ENCODE assay signal across 16 cellular contexts in the genomic region with DNA sequence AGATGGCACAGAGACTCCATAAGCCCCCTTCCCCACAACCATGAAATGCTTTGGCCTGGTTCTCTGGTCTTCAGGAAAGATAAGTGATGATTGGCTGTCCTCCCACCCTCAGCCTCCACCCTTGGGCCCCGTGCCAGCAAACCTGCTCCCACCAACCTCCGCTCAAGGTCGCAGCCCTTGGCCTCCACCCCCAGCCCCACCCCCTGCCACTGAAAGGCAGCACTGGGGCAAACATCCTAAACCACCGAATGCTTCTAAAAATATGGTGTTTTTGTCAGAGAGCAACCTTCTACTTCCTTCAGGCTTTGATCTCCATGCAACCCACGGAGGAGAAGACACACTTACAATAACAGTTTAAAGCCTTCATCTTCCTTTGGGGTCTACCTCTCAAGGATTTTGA. TPM values are rescaled to one million over a fixed set of nuclear protein-coding genes. Genes with fewer than 3 reads are reported as not detected.
A peak's percentile ranks its signal among the peaks of the same experiment; 100 is the strongest.
DNase-seq lines count a peak whose midpoint lies in the region; ATAC-seq, FAIRE-seq and TF ChIP-seq lines count a peak whose summit lies in the region.
"Had no signal": no experiment of that assay in that cellular context is flagged by ENCODE, and none has a peak within 500 bp of the region (broad histone marks: within the 10 kb centered on the region; RNA-seq: fewer than 3 reads in every experiment).

No MANE protein-coding gene starts in this region.

- WGBS in H1 (ENCODE audit: extremely low coverage in 1 of 2, insufficient coverage in 1 of 2, insufficient read length in 1 of 2, insufficient replicate concordance in 2 of 2, low coverage in 1 of 2, low lambda C conversion rate in 2 of 2, missing lambda C conversion rate in 1 of 2), 2 experiments = 83% methylated on average over 3 of the region's 5 CpGs; no CpG with 5 or more reads in 1 of the 2 experiments
- WGBS in upper lobe of left lung, 2 donors = 51 to 65% methylated on average over 5 of the region's 5 CpGs

- H3K27me3 ChIP-seq in BLaER1 = peaks cover 31% of the 10 kb centered on the region
- H3K27me3 ChIP-seq in CD8-positive, alpha-beta T cell (ENCODE audit: insufficient read depth, low read length) = no peaks in the 10 kb centered on the region
- no peaks in the 10 kb centered on the region for H3K27me3 ChIP-seq in H1 (replicated peaks in 1 of 4; ENCODE audit: control insufficient read depth in 3 of 4, extremely low read depth in 1 of 4, insufficient read depth in 3 of 4, low read length in 3 of 4)
- no peaks in the 10 kb centered on the region for H3K27me3 ChIP-seq in MM.1S (replicated peaks; ENCODE audit: insufficient read depth, low read length)
- H3K27me3 ChIP-seq in upper lobe of left lung = no peaks in the 10 kb centered on the region
- H3K27me3 ChIP-seq: colonic mucosa, esophagus muscularis mucosa, heart left ventricle had no signal

- H4K91ac ChIP-seq in H1 (replicated peaks; ENCODE audit: insufficient read length, low read length) = no peak overlapping the region

- H3K36me3 Mint-ChIP-seq in CD8-positive, alpha-beta T cell = peaks cover 7% of the 10 kb centered on the region

- H3K18ac ChIP-seq in H1 (ENCODE audit: extremely low read depth, low read length) = 0 out of 2 replicates have a peak overlapping the region, but pooled peaks have one; percentile 6

- H2AFZ ChIP-seq in H1 (ENCODE audit: low read length) (no peak overlapping the region), MM.1S (ENCODE audit: low read length) (no peak overlapping the region)

- H3K36me3 ChIP-seq in BLaER1 = no peaks in the 10 kb centered on the region
- no peaks in the 10 kb centered on the region for H3K36me3 ChIP-seq in CD8-positive, alpha-beta T cell (ENCODE audit: insufficient read depth, low read length)
- H3K36me3 ChIP-seq in H1 (ENCODE audit: control insufficient read depth in 2 of 4, insufficient read depth in 4 of 4, low read length in 3 of 4) = no peaks in the 10 kb centered on the region
- H3K36me3 ChIP-seq in MM.1S (replicated peaks; ENCODE audit: insufficient read depth, low read length) = no peaks in the 10 kb centered on the region
- H3K36me3 ChIP-seq in upper lobe of left lung = no peaks in the 10 kb centered on the region
- H3K36me3 ChIP-seq: colonic mucosa, esophagus muscularis mucosa, heart left ventricle, prostate gland had no signal

- no peak overlapping the region for H3K4ac ChIP-seq in H1 (replicated peaks; ENCODE audit: insufficient read length, low read depth, low read length)

- ATAC-seq in CD8-positive, alpha-beta T cell = peak; percentile 55
- ATAC-seq in GM19463 (IDR thresholded peaks at IDR 0.05; ENCODE audit: unreplicated experiment) (no peak), upper lobe of left lung (ENCODE audit: low FRiP score in 2 of 2) (no peak), HG02884 (IDR thresholded peaks at IDR 0.05; ENCODE audit: unreplicated experiment) (no peak)
- ATAC-seq: heart left ventricle, PC-3 had no signal

- peak overlapping the region; percentile 90 for H3K27ac Mint-ChIP-seq in CD8-positive, alpha-beta T cell

- H3K9ac ChIP-seq in BLaER1 (no peak overlapping the region), H1 (replicated peaks in 1 of 4; ENCODE audit: extremely low read depth in 1 of 4, low read depth in 3 of 4, low read length in 3 of 4) (no peak overlapping the region), MM.1S (ENCODE audit: low read length) (no peak overlapping the region)

- POLR2A ChIA-PET in CD8-positive, alpha-beta T cell (lab: Charles Lee) = interaction anchor here (0.7 to 1.6 kb wide), 6 partner anchors 18 to 136 kb away, joined by 3 to 4 read pairs (median 3); a partner anchor contains a TSS
- POLR2A ChIA-PET in H1 (lab: Charles Lee; ENCODE audit: partially characterized antibody) = no interaction called here

- no peak overlapping the region for H2BK120ac ChIP-seq in H1 (replicated peaks; ENCODE audit: low read depth, low read length)

- no peaks in the 10 kb centered on the region for H3F3A ChIP-seq in MM.1S (ENCODE audit: insufficient read depth, low read length)

- H3K23ac ChIP-seq in H1 (ENCODE audit: insufficient read length) = no peak overlapping the region

- no peak overlapping the region for H2AK5ac ChIP-seq in H1 (ENCODE audit: low read depth, low read length)

- H2BK5ac ChIP-seq in H1 (ENCODE audit: low read depth, low read length) = no peak overlapping the region

- CTCF ChIA-PET in CD8-positive, alpha-beta T cell (lab: Charles Lee) = interaction anchor here (0.7 to 4.0 kb wide), 4 partner anchors 13 to 50 kb away, joined by 3 to 24 read pairs (median 11); no protein-coding TSS in a partner anchor
- CTCF ChIA-PET in H1 (lab: Charles Lee; ENCODE audit: partially characterized antibody) = interaction anchor here (1.5 to 3.3 kb wide), 4 partner anchors 12 to 50 kb away, joined by 3 to 18 read pairs (median 6); no protein-coding TSS in a partner anchor

- peak; percentile 37 to 92 (median 83) for DNase-seq in CD8-positive, alpha-beta T cell
- peak; percentile 68 for DNase-seq in activated CD4-positive, alpha-beta T cell treated with anti-CD3 and anti-CD28 coated beads, Interleukin-2, amount 50 U/mL, for 1 hour
- no peak for DNase-seq in H1 (ENCODE audit: low read depth in 1 of 2, low spot score in 2 of 2)
- no peak for DNase-seq in MM.1S
- DNase-seq in upper lobe of left lung = no peak
- DNase-seq: colonic mucosa, heart left ventricle, IMR-90, NCI-H446 treated with DMSO at 0.1 percent for 48 hours, PC-3 had no signal

- H2BK12ac ChIP-seq in H1 (ENCODE audit: low read depth, low read length) = no peak overlapping the region

- peak overlapping the region; percentile 42 for H3K4me3 Mint-ChIP-seq in CD8-positive, alpha-beta T cell

- no peak overlapping the region for H2BK15ac ChIP-seq in H1 (ENCODE audit: low read length)

- no peaks in the 10 kb centered on the region for H3K79me1 ChIP-seq in H1 (ENCODE audit: low read depth, low read length)

- H3K9me3 ChIP-seq in BLaER1 = no peaks in the 10 kb centered on the region
- H3K9me3 ChIP-seq in CD8-positive, alpha-beta T cell (ENCODE audit: low read length) = no peaks in the 10 kb centered on the region
- no peaks in the 10 kb centered on the region for H3K9me3 ChIP-seq in H1 (ENCODE audit: insufficient read depth in 2 of 2, low read depth in 1 of 2, low read length in 1 of 2)
- no peaks in the 10 kb centered on the region for H3K9me3 ChIP-seq in MM.1S (replicated peaks; ENCODE audit: insufficient read depth, low read length)
- no peaks in the 10 kb centered on the region for H3K9me3 ChIP-seq in upper lobe of left lung
- H3K9me3 ChIP-seq: colonic mucosa, esophagus muscularis mucosa, heart left ventricle, prostate gland had no signal

- no peaks in the 10 kb centered on the region for H3K27me3 Mint-ChIP-seq in CD8-positive, alpha-beta T cell (ENCODE audit: low read depth)

- no peak for TF ChIP-seq RAD21 in H1 (IDR thresholded peaks at IDR 0.05 in 1 of 2, conservative IDR thresholded peaks at IDR 0.05 in 1 of 2; ENCODE audit: low read depth in 2 of 2, low read length in 2 of 2)

- H3K14ac ChIP-seq in H1 (ENCODE audit: insufficient read length) = no peak overlapping the region

- no peak for FAIRE-seq in H1 (lab: Jason Lieb, UNC)
- FAIRE-seq: GM19239 had no signal

- H3K4me3 ChIP-seq in BLaER1 (0 out of 2 replicates have a peak overlapping the region, but pooled peaks have one; percentile 16), H1 (ENCODE audit: extremely low read depth in 1 of 4, insufficient read depth in 2 of 4, low read depth in 3 of 4, low read length in 4 of 4) (no peak overlapping the region), MM.1S (ENCODE audit: low read length) (no peak overlapping the region), upper lobe of left lung (no peak overlapping the region)
- H3K4me3 ChIP-seq in CD8-positive, alpha-beta T cell (ENCODE audit: low read depth, low read length) = peak overlapping the region; percentile 43
- H3K4me3 ChIP-seq: colonic mucosa, esophagus muscularis mucosa, heart left ventricle, prostate gland had no signal

- no peak for TF ChIP-seq EP300 in H1 (IDR thresholded peaks at IDR 0.05; ENCODE audit: borderline replicate concordance in 1 of 2, low read depth in 2 of 2, low read length in 2 of 2)
- no peak for TF ChIP-seq EP300 in upper lobe of left lung (IDR thresholded peaks at IDR 0.05)

- no peak overlapping the region for H4K5ac ChIP-seq in H1 (ENCODE audit: insufficient read length, low read depth, low read length)

- TF ChIP-seq POLR2A in H1 (IDR thresholded peaks at IDR 0.05; ENCODE audit: control extremely low read depth in 1 of 2, low read depth in 2 of 2, low read length in 2 of 2) (no peak), upper lobe of left lung (IDR thresholded peaks at IDR 0.05) (no peak)

- no peaks in the 10 kb centered on the region for H3K9me2 ChIP-seq in MM.1S (replicated peaks; ENCODE audit: insufficient read depth, low read length)

- intact Hi-C loops in CD8-positive, alpha-beta T cell (cut with DNase I, micrococcal nuclease) = loop anchor here in 1 of 2 experiments (1.0 kb wide), 2 partner anchors 10 kb away; no protein-coding TSS in a partner anchor

- no peak overlapping the region for H2BK20ac ChIP-seq in H1 (ENCODE audit: low read length)

- H3K9me3 Mint-ChIP-seq in CD8-positive, alpha-beta T cell = no peaks in the 10 kb centered on the region

- no peak overlapping the region for H4K8ac ChIP-seq in H1 (ENCODE audit: extremely low read depth, insufficient read depth, low read length)

- H3K4me1 ChIP-seq in BLaER1 (peaks cover 89% of the 10 kb centered on the region), H1 (replicated peaks in 1 of 4; ENCODE audit: control insufficient read depth in 3 of 4, insufficient read depth in 4 of 4, low read length in 3 of 4) (peaks cover 0 to 6% (median 1%) of the 10 kb centered on the region in 4 experiments; a peak in 4 of 7 replicates), MM.1S (ENCODE audit: low read length) (no peaks in the 10 kb centered on the region), upper lobe of left lung (no peaks in the 10 kb centered on the region)
- H3K4me1 ChIP-seq in CD8-positive, alpha-beta T cell (ENCODE audit: insufficient read depth, low read length) = peaks cover 94% of the 10 kb centered on the region
- H3K4me1 ChIP-seq: esophagus muscularis mucosa, prostate gland had no signal

- no peaks in the 10 kb centered on the region for H3K23me2 ChIP-seq in H1 (ENCODE audit: low read depth, low read length)

- H3K27ac ChIP-seq in BLaER1 = peak overlapping the region; percentile 67; the same call in 1 of the 2 replicates
- H3K27ac ChIP-seq in CD8-positive, alpha-beta T cell (ENCODE audit: low read depth, low read length) = peak overlapping the region; percentile 54
- no peak overlapping the region for H3K27ac ChIP-seq in H1 (ENCODE audit: low read depth, low read length)
- no peak overlapping the region for H3K27ac ChIP-seq in MM.1S (ENCODE audit: low read length)
- no peak overlapping the region for H3K27ac ChIP-seq in upper lobe of left lung
- H3K27ac ChIP-seq: colonic mucosa, esophagus muscularis mucosa, prostate gland had no signal

- no peaks in the 10 kb centered on the region for H4K20me1 ChIP-seq in BLaER1
- H4K20me1 ChIP-seq in H1 (replicated peaks in 1 of 2; ENCODE audit: control insufficient read depth in 1 of 2, insufficient read depth in 2 of 2, low read length in 2 of 2) = peaks cover 0 to 2% of the 10 kb centered on the region in 2 experiments
- no peaks in the 10 kb centered on the region for H4K20me1 ChIP-seq in MM.1S (ENCODE audit: insufficient read depth, low read length)

- peaks cover 88% of the 10 kb centered on the region for H3K4me1 Mint-ChIP-seq in CD8-positive, alpha-beta T cell (ENCODE audit: low read depth)

- no peak for TF ChIP-seq CTCF in CD8-positive, alpha-beta T cell (IDR thresholded peaks at IDR 0.05)
- TF ChIP-seq CTCF in H1 (IDR thresholded peaks at IDR 0.05; ENCODE audit: control extremely low read depth in 1 of 3, insufficient read depth in 1 of 3, low read depth in 1 of 3, low read length in 3 of 3) (no peak), MM.1S (IDR thresholded peaks at IDR 0.05; ENCODE audit: low read length) (no peak), upper lobe of left lung (IDR thresholded peaks at IDR 0.05) (no peak)

- H3K79me2 ChIP-seq in H1 (ENCODE audit: control insufficient read depth in 1 of 2, insufficient read depth in 2 of 2, low read length in 2 of 2) = no peaks in the 10 kb centered on the region
- no peaks in the 10 kb centered on the region for H3K79me2 ChIP-seq in MM.1S (ENCODE audit: low read length)

- H3K4me2 ChIP-seq in BLaER1 (peak overlapping the region; percentile 80), H1 (ENCODE audit: insufficient read depth in 1 of 2, low read depth in 2 of 2, low read length in 2 of 2) (no peak overlapping the region), MM.1S (ENCODE audit: low read depth, low read length) (no peak overlapping the region)

- no peak overlapping the region for H3K56ac ChIP-seq in H1 (replicated peaks; ENCODE audit: insufficient read length, low read depth, low read length)

RNA-seq across cellular contexts. Expression of a gene that starts 24.0 kb away (rescaled TPM):
- 100 to 1,000 TPM; 517 to 538 TPM for total RNA-seq in CD8-positive, alpha-beta T cell
- 6.8 and 8.5 TPM in 2 replicates for total RNA-seq in H1 (2021; fragmentation: NEBNext Ultra II Directional; extraction: Animal tissue kit (Norgen Biotek cat#: 25700))
- 4.7 and 5.7 TPM in 2 replicates for polyA plus RNA-seq in H1 (2011; rRNA removed)
- polyA plus RNA-seq in H1 (2011; cell fraction: cytosol; rRNA removed) = 4.2 TPM
- 10.6 TPM for polyA plus RNA-seq in H1 (2011; cell fraction: nucleus; rRNA removed)
- 6.8 to 10.4 TPM (median 8.2 TPM) in 4 replicates for polyA plus RNA-seq in H1 (2012, experiment 1 of 2)
- polyA plus RNA-seq in H1 (2012, experiment 2 of 2) = 4.8 TPM
- 6.7 TPM for polyA plus RNA-seq in H1 (2013, experiment 1 of 2)
- 7.1 TPM for polyA plus RNA-seq in H1 (2013, experiment 2 of 2)
- 8.4 and 9.1 TPM in 2 replicates for polyA minus RNA-seq in H1 (2011; rRNA and poly(A)+ RNA removed)
- polyA minus RNA-seq in H1 (2011; cell fraction: cytosol; rRNA and poly(A)+ RNA removed) = 8.4 TPM
- polyA minus RNA-seq in H1 (2011; cell fraction: nucleus; rRNA and poly(A)+ RNA removed) = 21.1 TPM
- 1 to 10 TPM; 3.5 to 7.4 (median 5.8) TPM for total RNA-seq in upper lobe of left lung

Comparison
In these comparisons a context has a peak if more than half of its experiments do, and no peak if none do; other contexts are left out.
1. H3K27ac ChIP-seq: peak in BLaER1 (single experiment) and CD8-positive, alpha-beta T cell (single experiment); none in H1 (single experiment), MM.1S (single experiment) and upper lobe of left lung (0 of 4).
2. H3K4me3 ChIP-seq: peak in BLaER1 (single experiment) and CD8-positive, alpha-beta T cell (single experiment); none in H1 (0 of 4), MM.1S (single experiment) and upper lobe of left lung (0 of 4).
3. DNase-seq: peak in CD8-positive, alpha-beta T cell (7 of 7) and activated CD4-positive, alpha-beta T cell treated with anti-CD3 and anti-CD28 coated beads, Interleukin-2, amount 50 U/mL, for 1 hour (single experiment); none in H1 (0 of 2), MM.1S (single experiment) and upper lobe of left lung (0 of 2).
4. RNA of a gene that starts 24.0 kb away (total RNA-seq): 517 to 538 TPM in CD8-positive, alpha-beta T cell; 6.8 to 8.5 TPM in H1 and 3.5 to 7.4 TPM in upper lobe of left lung; every median in the first group is over 10 times any median in the second.